ENCODE assay signal across 4 cellular contexts in the genomic region with DNA sequence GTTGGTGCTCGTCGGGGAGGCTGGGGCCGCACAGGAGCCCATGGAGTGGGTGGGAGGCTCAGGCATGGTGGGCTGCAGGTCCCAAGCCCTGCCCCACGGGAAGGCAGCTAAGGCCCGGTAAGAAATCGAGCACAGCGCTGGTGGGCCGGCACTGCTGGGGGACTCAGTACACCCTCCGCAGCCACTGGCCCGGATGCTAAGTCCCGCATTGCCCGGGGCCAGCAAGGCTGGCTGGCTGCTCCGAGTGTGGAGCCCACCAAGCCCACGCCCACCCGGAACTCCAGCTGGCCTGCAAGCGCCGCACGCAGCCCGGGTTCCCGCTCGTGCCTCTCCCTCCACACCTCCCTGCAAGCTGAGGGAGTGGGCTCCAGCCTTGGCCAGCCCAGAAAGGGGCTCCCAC. TPM values are rescaled to one million over a fixed set of nuclear protein-coding genes. Genes with fewer than 3 reads are reported as not detected.
"Had no signal": no experiment of that assay in that cellular context is flagged by ENCODE, and none has a peak within 500 bp of the region (broad histone marks: within the 10 kb centered on the region; RNA-seq: fewer than 3 reads in every experiment).

No MANE protein-coding gene starts in this region.

RNA-seq across cellular contexts. Expression of a gene that starts 39.2 kb away (rescaled TPM):
- total RNA-seq: HepG2, HT-29, K562 had no signal
- polyA plus RNA-seq: HepG2, IgD-negative memory B cell had no signal
